Comparison of ENCODE assay signal across 20 cellular contexts in genomic region chr16:83652898-83653297, GRCh38.
DNase-seq lines count a peak whose midpoint lies in the region; ATAC-seq, FAIRE-seq and TF ChIP-seq lines count a peak whose summit lies in the region.
"Had no signal": no experiment of that assay in that cellular context is flagged by ENCODE, and none has a peak within 500 bp of the region (broad histone marks: within the 10 kb centered on the region; RNA-seq: fewer than 3 reads in every experiment).

No MANE protein-coding gene starts in this region.

- H3K4me1 ChIP-seq in A549, result no peaks in the 10 kb centered on the region
- H3K4me1 ChIP-seq: heart left ventricle had no signal

- DNase-seq in A549 (ENCODE audit: low read depth in 1 of 2, low spot score in 1 of 2) (no peak), RWPE1 (ENCODE audit: low spot score) (no peak), fibroblast of villous mesenchyme (ENCODE audit: low read depth) (peak; percentile 14), DMS79 treated with DMSO at 0.1 percent for 48 hours (lab: John Stamatoyannopoulos, UW) (no peak), kidney tubule cell (ENCODE audit: low spot score) (no peak)
- DNase-seq in stimulated activated CD4-positive, alpha-beta T cell treated with anti-CD3 and anti-CD28 coated beads, Interleukin-12 subunit alpha, Interleukin-12 subunit beta, amount 100 ng/mL, for 4 hours, result no peak
- DNase-seq in activated T-cell treated with anti-CD3 and anti-CD28 coated beads, Interleukin-2, amount 50 U/mL, for 1 hour, result no peak
- DNase-seq: activated CD4-positive, alpha-beta T cell treated with anti-CD3 and anti-CD28 coated beads, Interleukin-2, amount 10 ng/mL, durations not matched to agents 7 days and 5 days; heart left ventricle; MM.1S; NCI-H187; NCI-H526 treated with DMSO at 0.1 percent for 48 hours; stimulated activated CD4-positive, alpha-beta T cell treated with anti-CD3 and anti-CD28 coated beads, Interleukin-1b, Interleukin-23, amount 100 ng/mL, for 48 hours; trophoblast cell had no signal

- H3K4me3 ChIP-seq in A549, result no peak overlapping the region
- H3K4me3 ChIP-seq in fibroblast of villous mesenchyme (ENCODE audit: low read depth, low read length), result no peak overlapping the region
- H3K4me3 ChIP-seq: heart left ventricle had no signal

- H3K4me2 ChIP-seq in A549, result no peak overlapping the region

- no peak for TF ChIP-seq EP300 in A549 (IDR thresholded peaks at IDR 0.05)
- no peak for TF ChIP-seq EP300 in Ishikawa (IDR thresholded peaks at IDR 0.05; ENCODE audit: borderline replicate concordance)

- no peaks in the 10 kb centered on the region for H3K9me3 ChIP-seq in A549
- H3K9me3 ChIP-seq: heart left ventricle had no signal

- no peak overlapping the region for H3K27ac ChIP-seq in A549
- peak overlapping the region; percentile 15; the same call in 1 of the 2 replicates for H3K27ac ChIP-seq in RWPE1
- H3K27ac ChIP-seq: heart left ventricle, HL-60 had no signal

- no peak for TF ChIP-seq POLR2A in A549 (IDR thresholded peaks at IDR 0.05; ENCODE audit: low read length)

- ATAC-seq in A549, result no peak
- ATAC-seq: activated T-helper 17 cell treated with anti-CD3 and anti-CD28 coated beads, Interleukin-2, amount 50 U/mL, for 72 hours; heart left ventricle; Right ventricle myocardium inferior had no signal

- TF ChIP-seq RAD21 in A549 (conservative IDR thresholded peaks at IDR 0.05 in 1 of 2, IDR thresholded peaks at IDR 0.05 in 1 of 2) (no peak), Ishikawa (IDR thresholded peaks at IDR 0.05; ENCODE audit: low read depth) (no peak)

- FAIRE-seq in A549 (lab: Jason Lieb, UNC), result no peak
- FAIRE-seq: A204.1, H54 had no signal

- no peak for TF ChIP-seq CTCF in A549 (IDR thresholded peaks at IDR 0.05)
- no peak for TF ChIP-seq CTCF in RWPE1 (conservative IDR thresholded peaks at IDR 0.05; ENCODE audit: low read depth)
- no peak for TF ChIP-seq CTCF in fibroblast of villous mesenchyme (IDR thresholded peaks at IDR 0.05; ENCODE audit: insufficient read depth, low read depth, low read length)

- POLR2A ChIA-PET in A549 (lab: Yijun Ruan, JAX) (no interaction called here), RWPE1 (lab: Yijun Ruan, JAX; ENCODE audit: low non-redundant PET) (no interaction called here)

- CTCF ChIA-PET in A549 (lab: Yijun Ruan, JAX), result no interaction called here
- CTCF ChIA-PET in RWPE1 (lab: Yijun Ruan, JAX), result no interaction called here

- WGBS in A549 (ENCODE audit: missing lambda C conversion rate), result 3% methylated on average over 8 of the region's 8 CpGs

TF ChIP-seq in A549, 52 proteins besides CTCF, POLR2A, EP300 and RAD21:
- TF ChIP-seq JUNB (IDR thresholded peaks at IDR 0.05), result no peak
- peak; percentile 51 to 77; a peak in 3 of 4 replicates for TF ChIP-seq CEBPB (IDR thresholded peaks at IDR 0.05)
- TF ChIP-seq JUN (IDR thresholded peaks at IDR 0.05), result no peak

TF ChIP-seq in Ishikawa, 13 proteins besides CTCF, POLR2A, EP300 and RAD21:
- TF ChIP-seq USF1 (IDR thresholded peaks at IDR 0.05) (no peak), CEBPB (IDR thresholded peaks at IDR 0.05) (peak; percentile 68; the same call in 1 of the 2 replicates)
